Comparison of ENCODE assay signal across 23 cellular contexts in genomic region chr2:241072151-241072550, GRCh38. TPM values are rescaled to one million over a fixed set of nuclear protein-coding genes. Genes with fewer than 3 reads are reported as not detected.
DNase-seq lines count a peak whose midpoint lies in the region; TF ChIP-seq lines count a peak whose summit lies in the region.
"Had no signal": no experiment of that assay in that cellular context is flagged by ENCODE, and none has a peak within 500 bp of the region (broad histone marks: within the 10 kb centered on the region; RNA-seq: fewer than 3 reads in every experiment).

No MANE protein-coding gene starts in this region.

- no peak overlapping the region for H3K4me3 Mint-ChIP-seq in activated CD4-positive, alpha-beta T cell treated with anti-CD3 and anti-CD28 coated beads, Interleukin-2, amount 10 ng/mL, durations not matched to agents 7 days and 5 days
- H3K4me3 Mint-ChIP-seq: CD8-positive, alpha-beta T cell had no signal

- no peaks in the 10 kb centered on the region for H3K9me2 ChIP-seq in PC-9 (ENCODE audit: insufficient read depth)

- peaks cover 2% of the 10 kb centered on the region for H3K36me3 Mint-ChIP-seq in activated CD4-positive, alpha-beta T cell treated with anti-CD3 and anti-CD28 coated beads, Interleukin-2, amount 10 ng/mL, durations not matched to agents 7 days and 5 days (ENCODE audit: low read depth)

- intact Hi-C loops in sigmoid colon (cut with DNase I), result no loop called here
- intact Hi-C loops in PC-9 (cut with micrococcal nuclease; ENCODE audit: unreplicated experiment), result no loop called here

- no peaks in the 10 kb centered on the region for H4K20me1 ChIP-seq in PC-9 (ENCODE audit: insufficient read depth)

- H3K27me3 Mint-ChIP-seq in activated CD4-positive, alpha-beta T cell treated with anti-CD3 and anti-CD28 coated beads, Interleukin-2, amount 10 ng/mL, durations not matched to agents 7 days and 5 days, result no peaks in the 10 kb centered on the region

- H3K9me3 ChIP-seq in sigmoid colon (no peaks in the 10 kb centered on the region), PC-9 (ENCODE audit: insufficient read depth, low read depth) (no peaks in the 10 kb centered on the region)
- H3K9me3 ChIP-seq: BLaER1 treated with 17β-estradiol and CSF1 and Interleukin-3, amounts not matched to agents 10 nM and 100 nM; HAP-1 had no signal

- H3K27me3 ChIP-seq in sigmoid colon, result peaks cover 0 to 29% (median 18%) of the 10 kb centered on the region in 3 donors
- H3K27me3 ChIP-seq in PC-9 (ENCODE audit: insufficient read depth, low read depth), result peaks cover 52% of the 10 kb centered on the region
- H3K27me3 ChIP-seq: BLaER1 treated with 17β-estradiol and CSF1 and Interleukin-3, amounts not matched to agents 10 nM and 100 nM had no signal

- H3K27ac ChIP-seq in sigmoid colon, result no peak overlapping the region
- H3K27ac ChIP-seq in PC-9, result no peak overlapping the region
- H3K27ac ChIP-seq: BLaER1 treated with 17β-estradiol and CSF1 and Interleukin-3, amounts not matched to agents 10 nM and 100 nM; HL-60 had no signal

- POLR2A ChIA-PET in activated CD4-positive, alpha-beta T cell treated with anti-CD3 and anti-CD28 coated beads, Interleukin-2, amount 10 ng/mL, durations not matched to agents 7 days and 5 days (lab: Charles Lee), result no interaction called here
- POLR2A ChIA-PET in PC-9 (lab: Charles Lee; ENCODE audit: unreplicated experiment), result no interaction called here

- CTCF ChIA-PET in activated CD4-positive, alpha-beta T cell treated with anti-CD3 and anti-CD28 coated beads, Interleukin-2, amount 10 ng/mL, durations not matched to agents 7 days and 5 days (lab: Charles Lee), result no interaction called here
- CTCF ChIA-PET in PC-9 (lab: Charles Lee), result no interaction called here

- H3K9me3 Mint-ChIP-seq in activated CD4-positive, alpha-beta T cell treated with anti-CD3 and anti-CD28 coated beads, Interleukin-2, amount 10 ng/mL, durations not matched to agents 7 days and 5 days, result no peaks in the 10 kb centered on the region
- H3K9me3 Mint-ChIP-seq: CD8-positive, alpha-beta T cell had no signal

- H3K4me1 ChIP-seq in sigmoid colon (no peaks in the 10 kb centered on the region), PC-9 (replicated peaks; ENCODE audit: insufficient read depth) (no peaks in the 10 kb centered on the region)
- H3K4me1 ChIP-seq: HAP-1 had no signal

- peak overlapping the region; percentile 55 for H3K27ac Mint-ChIP-seq in activated CD4-positive, alpha-beta T cell treated with anti-CD3 and anti-CD28 coated beads, Interleukin-2, amount 10 ng/mL, durations not matched to agents 7 days and 5 days
- H3K27ac Mint-ChIP-seq: CD8-positive, alpha-beta T cell had no signal

- H3F3A ChIP-seq in PC-9 (ENCODE audit: insufficient read depth, low read depth), result no peaks in the 10 kb centered on the region

- BruUV-seq in PC-9 (replicated peaks; lab: Mats Ljungman, UMichigan), result no TSS peak

- TF ChIP-seq CTCF in sigmoid colon (IDR thresholded peaks at IDR 0.05), result no peak
- TF ChIP-seq CTCF in PC-9 (conservative IDR thresholded peaks at IDR 0.05), result no peak

- no peaks in the 10 kb centered on the region for H3K79me2 ChIP-seq in PC-9 (ENCODE audit: low read depth)

- H3K4me3 ChIP-seq in sigmoid colon (no peak overlapping the region), PC-9 (no peak overlapping the region)
- H3K4me3 ChIP-seq: BLaER1 treated with 17β-estradiol and CSF1 and Interleukin-3, amounts not matched to agents 10 nM and 100 nM; HAP-1 had no signal

- no peak overlapping the region for H3K4me2 ChIP-seq in PC-9
- H3K4me2 ChIP-seq: BLaER1 treated with 17β-estradiol and CSF1 and Interleukin-3, amounts not matched to agents 10 nM and 100 nM had no signal

- 70 to 83% methylated on average over 9 of the region's 9 CpGs for WGBS in sigmoid colon, 2 donors

- TF ChIP-seq EP300 in sigmoid colon (IDR thresholded peaks at IDR 0.05), result no peak

- TF ChIP-seq POLR2A in sigmoid colon (IDR thresholded peaks at IDR 0.05), result no peak

- no peak overlapping the region for H2AFZ ChIP-seq in PC-9

- H3K36me3 ChIP-seq in sigmoid colon (peaks cover 4 to 18% (median 11%) of the 10 kb centered on the region in 4 donors), PC-9 (ENCODE audit: low read depth) (no peaks in the 10 kb centered on the region)
- H3K36me3 ChIP-seq: HAP-1 had no signal

- no peak for DNase-seq in activated CD4-positive, alpha-beta T cell treated with anti-CD3 and anti-CD28 coated beads, Interleukin-2, amount 10 ng/mL, durations not matched to agents 7 days and 5 days
- DNase-seq in activated CD4-positive, alpha-beta T cell treated with anti-CD3 and anti-CD28 coated beads for 4 hours, result no peak
- peak; percentile 38 for DNase-seq in islet precursor cell
- peak; percentile 44 for DNase-seq in sigmoid colon
- DNase-seq in DMS153 treated with DMSO at 0.1 percent for 48 hours (lab: John Stamatoyannopoulos, UW; ENCODE audit: unreplicated experiment), result no peak
- no peak for DNase-seq in PC-9
- no peak for DNase-seq in NCI-H2107 (lab: John Stamatoyannopoulos, UW)
- DNase-seq in cerebellum (ENCODE audit: low spot score), result no peak
- DNase-seq: 8988T, DMS153, GDM1, KBM-7, MM.1S, NCI-H1048, NCI-H1417 treated with DMSO at 0.1 percent for 48 hours, NCI-H187, NCI-H446 treated with DMSO at 0.1 percent for 48 hours, NCI-H526 treated with DMSO at 0.1 percent for 48 hours, OCI-M1 had no signal

- H3K4me1 Mint-ChIP-seq in activated CD4-positive, alpha-beta T cell treated with anti-CD3 and anti-CD28 coated beads, Interleukin-2, amount 10 ng/mL, durations not matched to agents 7 days and 5 days, result no peaks in the 10 kb centered on the region

RNA-seq across cellular contexts. Expression of gene MTERF4, which starts 29.9 kb away (rescaled TPM):
- total RNA-seq in activated CD4-positive, alpha-beta T cell treated with anti-CD3 and anti-CD28 coated beads, Interleukin-2, amount 10 ng/mL, durations not matched to agents 7 days and 5 days, result 10 to 100 TPM; 38.0 to 41.0 TPM
- total RNA-seq in sigmoid colon (10 to 100 TPM; 18.9 to 47.9 (median 33.2) TPM), PC-9 (2021) (38.6 and 42.8 TPM in 2 replicates), cerebellum (64.7 TPM)
- polyA plus RNA-seq in sigmoid colon, result 10 to 100 TPM; 27.0 to 40.2 (median 29.1) TPM

Comparison
In these comparisons a context has a peak if more than half of its experiments do, and no peak if none do; other contexts are left out.
1. DNase-seq: peak in islet precursor cell (single experiment) and sigmoid colon (single experiment); none in activated CD4-positive, alpha-beta T cell treated with anti-CD3 and anti-CD28 coated beads, Interleukin-2, amount 10 ng/mL, durations not matched to agents 7 days and 5 days (single experiment), activated CD4-positive, alpha-beta T cell treated with anti-CD3 and anti-CD28 coated beads for 4 hours (0 of 2), DMS153 treated with DMSO at 0.1 percent for 48 hours (single experiment), PC-9 (0 of 2), NCI-H2107 (single experiment) and cerebellum (single experiment).